14 cellular contexts compared by ENCODE assay signal in genomic region chr10:7826971-7827370, GRCh38. TPM values are rescaled to one million over a fixed set of nuclear protein-coding genes. Genes with fewer than 3 reads are reported as not detected.
A peak's percentile ranks its signal among the peaks of the same experiment; 100 is the strongest.
DNase-seq lines count a peak whose midpoint lies in the region; ATAC-seq and TF ChIP-seq lines count a peak whose summit lies in the region.
"Had no signal": no experiment of that assay in that cellular context is flagged by ENCODE, and none has a peak within 500 bp of the region (broad histone marks: within the 10 kb centered on the region; RNA-seq: fewer than 3 reads in every experiment).

No MANE protein-coding gene starts in this region.

- peaks cover 31% of the 10 kb centered on the region for H3K4me1 Mint-ChIP-seq in stimulated activated naive CD8-positive, alpha-beta T cell treated with anti-CD3 and anti-CD28 coated beads, Interleukin-15, amount 100 ng/mL, for 72 hours

- H3K4me3 Mint-ChIP-seq in stimulated activated naive CD8-positive, alpha-beta T cell treated with anti-CD3 and anti-CD28 coated beads, Interleukin-15, amount 100 ng/mL, for 72 hours = no peak overlapping the region
- H3K4me3 Mint-ChIP-seq: CD4-positive, alpha-beta memory T cell; naive B cell had no signal

- no peak for TF ChIP-seq POLR2A in heart left ventricle (IDR thresholded peaks at IDR 0.05)

- WGBS in heart left ventricle, 4 donors = 59 to 69% (median 62%) methylated on average over 4 of the region's 4 CpGs

- H3K27me3 Mint-ChIP-seq in stimulated activated naive CD8-positive, alpha-beta T cell treated with anti-CD3 and anti-CD28 coated beads, Interleukin-15, amount 100 ng/mL, for 72 hours = no peaks in the 10 kb centered on the region
- H3K27me3 Mint-ChIP-seq: CD4-positive, alpha-beta memory T cell; naive B cell had no signal

- H3K27ac Mint-ChIP-seq in stimulated activated naive CD8-positive, alpha-beta T cell treated with anti-CD3 and anti-CD28 coated beads, Interleukin-15, amount 100 ng/mL, for 72 hours = no peak overlapping the region
- H3K27ac Mint-ChIP-seq: CD4-positive, alpha-beta memory T cell; naive B cell had no signal

- peak in 2 of 12 donors; percentile 13 to 18 for TF ChIP-seq CTCF in heart left ventricle (IDR thresholded peaks at IDR 0.05)
- peak; percentile 39 for TF ChIP-seq CTCF in fibroblast of pulmonary artery (IDR thresholded peaks at IDR 0.05; ENCODE audit: low read length, missing control alignments)

- peak in 3 of 4 donors; percentile 72 to 74 (median 72) for ATAC-seq in heart left ventricle
- no peak for ATAC-seq in Right ventricle myocardium inferior
- peak; percentile 42 for ATAC-seq in stimulated activated naive CD8-positive, alpha-beta T cell treated with anti-CD3 and anti-CD28 coated beads, Interleukin-15, amount 100 ng/mL, for 72 hours
- ATAC-seq in GM19455 (IDR thresholded peaks at IDR 0.05; ENCODE audit: unreplicated experiment) = no peak

- peaks cover 0 to 54% (median 31%) of the 10 kb centered on the region in 9 donors for H3K36me3 ChIP-seq in heart left ventricle
- H3K36me3 ChIP-seq in SJSA1 = peaks cover 35% of the 10 kb centered on the region

- DNase-seq in heart left ventricle (no peak), Right ventricle myocardium inferior (ENCODE audit: missing footprints) (no peak), SJSA1 (ENCODE audit: low read depth in 1 of 2, low spot score in 2 of 2) (peak; percentile 10 to 51), fibroblast of pulmonary artery (ENCODE audit: low read depth) (peak; percentile 67), UCSD-AML1 (lab: John Stamatoyannopoulos, UW; ENCODE audit: unreplicated experiment) (no peak), mucosa of gallbladder (ENCODE audit: low spot score) (no peak)
- DNase-seq in stimulated activated naive CD8-positive, alpha-beta T cell treated with anti-CD3 and anti-CD28 coated beads, Interleukin-15, amount 100 ng/mL, for 72 hours = no peak
- DNase-seq: anterior cingulate cortex; CD4-positive, alpha-beta memory T cell; head of caudate nucleus; naive B cell; NCI-H187 treated with DMSO at 0.1 percent for 48 hours; stimulated activated CD4-positive, alpha-beta T cell treated with anti-CD3 and anti-CD28 coated beads, Interleukin-2, amount 100 ng/mL, for 48 hours had no signal

- no peak overlapping the region for H3K27ac ChIP-seq in heart left ventricle
- no peak overlapping the region for H3K27ac ChIP-seq in SJSA1

- H3K9me3 ChIP-seq in heart left ventricle (no peaks in the 10 kb centered on the region), SJSA1 (replicated peaks) (no peaks in the 10 kb centered on the region)

- no peaks in the 10 kb centered on the region for H3K27me3 ChIP-seq in heart left ventricle
- no peaks in the 10 kb centered on the region for H3K27me3 ChIP-seq in SJSA1 (replicated peaks)

- H3K4me3 ChIP-seq in heart left ventricle (no peak overlapping the region), SJSA1 (no peak overlapping the region), fibroblast of pulmonary artery (replicated peaks; ENCODE audit: low read depth, low read length) (no peak overlapping the region)

- intact Hi-C loops in heart left ventricle (cut with DNase I) (no loop called here), Right ventricle myocardium inferior (cut with DNase I) (no loop called here)

- peaks cover 0 to 29% (median 4%) of the 10 kb centered on the region in 12 donors for H3K4me1 ChIP-seq in heart left ventricle
- no peaks in the 10 kb centered on the region for H3K4me1 ChIP-seq in SJSA1 (replicated peaks)

- no peaks in the 10 kb centered on the region for H3K9me3 Mint-ChIP-seq in stimulated activated naive CD8-positive, alpha-beta T cell treated with anti-CD3 and anti-CD28 coated beads, Interleukin-15, amount 100 ng/mL, for 72 hours
- H3K9me3 Mint-ChIP-seq: CD4-positive, alpha-beta memory T cell; naive B cell had no signal

RNA-seq across cellular contexts. Expression of gene TAF3, which starts 8.7 kb away (rescaled TPM):
- total RNA-seq in heart left ventricle (10 to 100 TPM in 6 of 9 donors, 1 to 10 TPM in 3; 5.9 to 14.0 (median 12.4) TPM), Right ventricle myocardium inferior (11.8 TPM), mucosa of gallbladder (7.7 TPM)
- 1 to 10 TPM; 5.7 to 6.8 TPM for polyA plus RNA-seq in heart left ventricle
- total RNA-seq in SJSA1 (2014; rRNA removed; shearing (Covaris generic)) = 4.4 and 4.6 TPM in 2 replicates

RNA-seq across cellular contexts. Expression of gene ATP5F1C, which starts 39.0 kb away (rescaled TPM):
- total RNA-seq in heart left ventricle (1,000 to 10,000 TPM in 1 of 9 donors, 100 to 1,000 TPM in 8; 492 to 1,259 (median 784) TPM), Right ventricle myocardium inferior (804 TPM), mucosa of gallbladder (234 TPM)
- polyA plus RNA-seq in heart left ventricle = 1,000 to 10,000 TPM in 1 of 2 donors, 100 to 1,000 TPM in 1; 963 to 1,062 TPM
- total RNA-seq in SJSA1 (2014; rRNA removed; shearing (Covaris generic)) = 447 and 519 TPM in 2 replicates

RNA-seq across cellular contexts. Expression of gene KIN, which starts 39.2 kb away (rescaled TPM):
- total RNA-seq in heart left ventricle (10 to 100 TPM in 1 of 9 donors, 1 to 10 TPM in 8; 2.5 to 10.7 (median 5.7) TPM), Right ventricle myocardium inferior (7.5 TPM), mucosa of gallbladder (10.4 TPM)
- polyA plus RNA-seq in heart left ventricle = 1 to 10 TPM; 5.5 to 8.1 TPM
- 15.8 and 31.4 TPM in 2 replicates for total RNA-seq in SJSA1 (2014; rRNA removed; shearing (Covaris generic))

Comparison
In these comparisons a context has a peak if more than half of its experiments do, and no peak if none do; other contexts are left out.
1. ATAC-seq: peak in heart left ventricle (3 of 4) and stimulated activated naive CD8-positive, alpha-beta T cell treated with anti-CD3 and anti-CD28 coated beads, Interleukin-15, amount 100 ng/mL, for 72 hours (single experiment); none in Right ventricle myocardium inferior (single experiment) and GM19455 (single experiment).
2. DNase-seq: peak in SJSA1 (2 of 2) and fibroblast of pulmonary artery (single experiment); none in heart left ventricle (0 of 5), Right ventricle myocardium inferior (single experiment), stimulated activated naive CD8-positive, alpha-beta T cell treated with anti-CD3 and anti-CD28 coated beads, Interleukin-15, amount 100 ng/mL, for 72 hours (0 of 2), UCSD-AML1 (single experiment) and mucosa of gallbladder (single experiment).